23 cellular contexts compared by ENCODE assay signal in genomic region chr9:123104807-123105206, GRCh38.
"Had no signal": no experiment of that assay in that cellular context is flagged by ENCODE, and none has a peak within 500 bp of the region (broad histone marks: within the 10 kb centered on the region; RNA-seq: fewer than 3 reads in every experiment).

No MANE protein-coding gene starts in this region.

- H3K27ac Mint-ChIP-seq: activated naive CD4-positive, alpha-beta T cell treated with anti-CD3 and anti-CD28 coated beads, Interleukin-2, amount 10 ng/mL, durations not matched to agents 7 days and 5 days; activated naive CD8-positive, alpha-beta T cell treated with anti-CD3 and anti-CD28 coated beads, Interleukin-2, amount 10 ng/mL, durations not matched to agents 7 days and 5 days; progenitor cell of endocrine pancreas; T-helper 2 cell treated with Interferon-gamma antibody and Interleukin-4, amounts not matched to agents 5 μg/mL and 100 μg/mL, for 36 hours had no signal

- H3K4me1 Mint-ChIP-seq: activated naive CD4-positive, alpha-beta T cell treated with anti-CD3 and anti-CD28 coated beads, Interleukin-2, amount 10 ng/mL, durations not matched to agents 7 days and 5 days had no signal

- DNase-seq: activated CD4-positive, alpha-beta T cell treated with anti-CD3 and anti-CD28 coated beads for 4 hours; activated CD4-positive, alpha-beta T cell treated with anti-CD3 and anti-CD28 coated beads, Interleukin-2, amount 50 U/mL, for 48 hours; activated CD8-positive, alpha-beta memory T cell treated with anti-CD3 and anti-CD28 coated beads for 24 hours; activated gamma-delta T cell; activated naive CD4-positive, alpha-beta T cell treated with anti-CD3 and anti-CD28 coated beads, Interleukin-2, amount 10 ng/mL, durations not matched to agents 7 days and 5 days; activated naive CD8-positive, alpha-beta T cell treated with anti-CD3 and anti-CD28 coated beads, Interleukin-2, amount 10 ng/mL, durations not matched to agents 7 days and 5 days; brain microvascular endothelial cell; dorsolateral prefrontal cortex; effector memory CD4-positive, alpha-beta T cell; gastrocnemius medialis; glutamatergic neuron; left lung; mucosa of descending colon; ovary; stimulated activated CD4-positive, alpha-beta T cell treated with anti-CD3 and anti-CD28 coated beads, Interleukin-12 subunit alpha, Interleukin-12 subunit beta, amount 100 ng/mL, for 4 hours; stimulated activated CD4-positive, alpha-beta T cell treated with anti-CD3 and anti-CD28 coated beads, Interleukin-4, amount 100 ng/mL, for 24 hours; stimulated activated naive CD4-positive, alpha-beta T cell treated with Interleukin-2 at 50 U/mL for 16 hours; trophoblast cell had no signal

- H3K9me3 Mint-ChIP-seq: activated naive CD4-positive, alpha-beta T cell treated with anti-CD3 and anti-CD28 coated beads, Interleukin-2, amount 10 ng/mL, durations not matched to agents 7 days and 5 days; activated naive CD8-positive, alpha-beta T cell treated with anti-CD3 and anti-CD28 coated beads, Interleukin-2, amount 10 ng/mL, durations not matched to agents 7 days and 5 days; T-helper 2 cell treated with Interferon-gamma antibody and Interleukin-4, amounts not matched to agents 5 μg/mL and 100 μg/mL, for 36 hours had no signal

- H3K27ac ChIP-seq: brain microvascular endothelial cell, gastrocnemius medialis, left lung, ovary, skin epidermis, thoracic aorta had no signal

- H3K27me3 Mint-ChIP-seq: activated naive CD4-positive, alpha-beta T cell treated with anti-CD3 and anti-CD28 coated beads, Interleukin-2, amount 10 ng/mL, durations not matched to agents 7 days and 5 days; activated naive CD8-positive, alpha-beta T cell treated with anti-CD3 and anti-CD28 coated beads, Interleukin-2, amount 10 ng/mL, durations not matched to agents 7 days and 5 days; progenitor cell of endocrine pancreas had no signal

- H3K4me3 Mint-ChIP-seq: activated naive CD4-positive, alpha-beta T cell treated with anti-CD3 and anti-CD28 coated beads, Interleukin-2, amount 10 ng/mL, durations not matched to agents 7 days and 5 days; activated naive CD8-positive, alpha-beta T cell treated with anti-CD3 and anti-CD28 coated beads, Interleukin-2, amount 10 ng/mL, durations not matched to agents 7 days and 5 days; T-helper 2 cell treated with Interferon-gamma antibody and Interleukin-4, amounts not matched to agents 5 μg/mL and 100 μg/mL, for 36 hours had no signal

- ATAC-seq: gastrocnemius medialis, left lung, mucosa of descending colon, sciatic nerve had no signal
